In genomic region chr15:76916369-76916768, GRCh38 we compare ENCODE assay signal across 27 cellular contexts.
"Had no signal": no experiment of that assay in that cellular context is flagged by ENCODE, and none has a peak within 500 bp of the region (broad histone marks: within the 10 kb centered on the region; RNA-seq: fewer than 3 reads in every experiment).

No MANE protein-coding gene starts in this region.

- DNase-seq: activated CD4-positive, alpha-beta T cell treated with anti-CD3 and anti-CD28 coated beads, Interleukin-2, amount 10 ng/mL, durations not matched to agents 24 days and 14 days; activated CD4-positive, alpha-beta T cell treated with anti-CD3 and anti-CD28 coated beads, Interleukin-2, amount 50 U/mL, for 4 hours; activated CD8-positive, alpha-beta T cell treated with anti-CD3 and anti-CD28 coated beads for 36 hours; activated effector memory CD4-positive, alpha-beta T cell treated with anti-CD3 and anti-CD28 coated beads, Interleukin-2, amount 50 U/mL, for 16 hours; activated naive CD4-positive, alpha-beta T cell; activated naive CD4-positive, alpha-beta T cell treated with anti-CD3 and anti-CD28 coated beads, Interleukin-2, amount 50 U/mL, for 16 hours; activated naive CD8-positive, alpha-beta T cell treated with anti-CD3 and anti-CD28 coated beads for 36 hours; activated T-cell treated with anti-CD3 and anti-CD28 coated beads, Interleukin-2, amount 50 U/mL, for 1 hour; activated T-cell treated with anti-CD3 and anti-CD28 coated beads, Interleukin-2, amount 50 U/mL, for 72 hours; amniotic stem cell; aorta; brain microvascular endothelial cell; central memory CD4-positive, alpha-beta T cell; NCI-H1105; NCI-H1417 treated with DMSO at 0.1 percent for 48 hours; NCI-H187 treated with DMSO at 0.1 percent for 48 hours; NCI-H2081 treated with DMSO at 0.1 percent for 48 hours; NCI-H345; NCI-H510A; NCI-H526; NCI-H774; SHP77; SJCRH30 had no signal

- H3K4me3 ChIP-seq: SJCRH30, SK-N-MC had no signal

- H3K4me1 Mint-ChIP-seq: activated CD4-positive, alpha-beta T cell treated with anti-CD3 and anti-CD28 coated beads, Interleukin-2, amount 10 ng/mL, durations not matched to agents 24 days and 14 days; activated naive CD8-positive, alpha-beta T cell treated with anti-CD3 and anti-CD28 coated beads for 36 hours; activated T-helper 17 cell treated with anti-CD3 and anti-CD28 coated beads, Interleukin-2, amount 50 U/mL, for 72 hours had no signal

- H3K9me3 Mint-ChIP-seq: activated CD8-positive, alpha-beta T cell treated with anti-CD3 and anti-CD28 coated beads for 36 hours; activated naive CD8-positive, alpha-beta T cell treated with anti-CD3 and anti-CD28 coated beads for 36 hours; activated T-cell treated with anti-CD3 and anti-CD28 coated beads, Interleukin-2, amount 50 U/mL, for 72 hours; activated T-helper 17 cell treated with anti-CD3 and anti-CD28 coated beads, Interleukin-2, amount 50 U/mL, for 72 hours had no signal

- H3K27me3 ChIP-seq: brain microvascular endothelial cell, SJCRH30 had no signal

- ATAC-seq: activated CD8-positive, alpha-beta T cell treated with anti-CD3 and anti-CD28 coated beads for 36 hours; activated T-cell treated with anti-CD3 and anti-CD28 coated beads, Interleukin-2, amount 50 U/mL, for 72 hours; activated T-helper 17 cell treated with anti-CD3 and anti-CD28 coated beads, Interleukin-2, amount 50 U/mL, for 72 hours; Panc1 had no signal

- H3K36me3 Mint-ChIP-seq: activated naive CD8-positive, alpha-beta T cell treated with anti-CD3 and anti-CD28 coated beads for 36 hours had no signal

- H3K4me3 Mint-ChIP-seq: activated CD4-positive, alpha-beta T cell treated with anti-CD3 and anti-CD28 coated beads, Interleukin-2, amount 10 ng/mL, durations not matched to agents 24 days and 14 days; activated CD8-positive, alpha-beta T cell treated with anti-CD3 and anti-CD28 coated beads for 36 hours; activated naive CD8-positive, alpha-beta T cell treated with anti-CD3 and anti-CD28 coated beads for 36 hours; activated T-cell treated with anti-CD3 and anti-CD28 coated beads, Interleukin-2, amount 50 U/mL, for 72 hours; activated T-helper 17 cell treated with anti-CD3 and anti-CD28 coated beads, Interleukin-2, amount 50 U/mL, for 72 hours had no signal

- H3K36me3 ChIP-seq: brain microvascular endothelial cell, SJCRH30 had no signal

- H3K4me1 ChIP-seq: SJCRH30 had no signal

- H3K27ac Mint-ChIP-seq: activated CD4-positive, alpha-beta T cell treated with anti-CD3 and anti-CD28 coated beads, Interleukin-2, amount 10 ng/mL, durations not matched to agents 24 days and 14 days; activated CD8-positive, alpha-beta T cell treated with anti-CD3 and anti-CD28 coated beads for 36 hours; activated naive CD8-positive, alpha-beta T cell treated with anti-CD3 and anti-CD28 coated beads for 36 hours; activated T-cell treated with anti-CD3 and anti-CD28 coated beads, Interleukin-2, amount 50 U/mL, for 72 hours; activated T-helper 17 cell treated with anti-CD3 and anti-CD28 coated beads, Interleukin-2, amount 50 U/mL, for 72 hours had no signal

- FAIRE-seq: TTC549 had no signal

- H3K27ac ChIP-seq: brain microvascular endothelial cell, SJCRH30, SK-N-MC had no signal
